2 cellular contexts compared by ENCODE assay signal in genomic region chr6:158645064-158646022, GRCh38.
A peak's percentile ranks its signal among the peaks of the same experiment; 100 is the strongest.
TF ChIP-seq lines count a peak whose summit lies in the region.

No MANE protein-coding gene starts in this region.

TF ChIP-seq in IMR-90, 13 proteins besides CTCF, POLR2A, EP300 and RAD21:
- TF ChIP-seq NFE2L2 (IDR thresholded peaks at IDR 0.05; ENCODE audit: low read depth, low read length) = no peak
- TF ChIP-seq MXI1 (IDR thresholded peaks at IDR 0.05; ENCODE audit: borderline replicate concordance, low read depth, low read length) = no peak
- TF ChIP-seq RFX5 (IDR thresholded peaks at IDR 0.05; ENCODE audit: low read depth, low read length) = no peak
- TF ChIP-seq CHD1 (IDR thresholded peaks at IDR 0.05; ENCODE audit: low read depth, low read length) = no peak

TF ChIP-seq in K562, 482 proteins besides CTCF, POLR2A, EP300 and RAD21:
- TF ChIP-seq ZNF764 (CRISPR knock-in tag; IDR thresholded peaks at IDR 0.05; ENCODE audit: low read depth) (no peak), SRSF1 (IDR thresholded peaks at IDR 0.05; ENCODE audit: low read depth, low read length) (no peak), BRCA1 (IDR thresholded peaks at IDR 0.05) (no peak), BRCA1 (CRISPR knock-in tag; IDR thresholded peaks at IDR 0.05) (no peak), KLF13 (tag; IDR thresholded peaks at IDR 0.05; ENCODE audit: borderline replicate concordance, low read depth) (no peak), SOX6 (IDR thresholded peaks at IDR 0.05) (no peak), TEAD2 (tag; IDR thresholded peaks at IDR 0.05) (no peak), JUN (IDR thresholded peaks at IDR 0.05; ENCODE audit: borderline replicate concordance, low read depth, low read length) (peak; percentile 19; the same call in 1 of the 2 replicates), JUN (CRISPR knock-in tag; IDR thresholded peaks at IDR 0.05; ENCODE audit: borderline replicate concordance) (no peak), FOXJ3 (CRISPR knock-in tag; IDR thresholded peaks at IDR 0.05) (no peak), MNT (conservative IDR thresholded peaks at IDR 0.05) (0 out of 4 replicates have a peak, but pooled peaks have one; percentile 4 to 38), ZNF212 (CRISPR knock-in tag; IDR thresholded peaks at IDR 0.05) (no peak), TOE1 (IDR thresholded peaks at IDR 0.05; ENCODE audit: borderline replicate concordance) (no peak), TOE1 (CRISPR knock-in tag; IDR thresholded peaks at IDR 0.05; ENCODE audit: borderline replicate concordance, low read depth) (no peak), SRSF3 (IDR thresholded peaks at IDR 0.05; ENCODE audit: insufficient read depth, low read length) (no peak), FOXK2 (conservative IDR thresholded peaks at IDR 0.05 in 1 of 2, IDR thresholded peaks at IDR 0.05 in 1 of 2; ENCODE audit: low read depth in 2 of 2) (no peak), ZNF12 (CRISPR knock-in tag; IDR thresholded peaks at IDR 0.05) (no peak), KLF1 (tag; IDR thresholded peaks at IDR 0.05) (no peak)
